In genomic region chr7:39622609-39623311, GRCh38 we compare ENCODE assay signal across 8 cellular contexts. TPM values are rescaled to one million over a fixed set of nuclear protein-coding genes. Genes with fewer than 3 reads are reported as not detected.
DNase-seq lines count a peak whose midpoint lies in the region; TF ChIP-seq lines count a peak whose summit lies in the region.

No MANE protein-coding gene starts in this region.

- no peak for DNase-seq in activated naive CD4-positive, alpha-beta T cell treated with anti-CD3 and anti-CD28 coated beads for 36 hours
- DNase-seq in activated naive CD4-positive, alpha-beta T cell (lab: John Stamatoyannopoulos, UW), result no peak
- DNase-seq in HT-29 (ENCODE audit: low spot score) (peak; percentile 23), astrocyte of the spinal cord (ENCODE audit: low read depth, low spot score) (no peak), kidney glomerular epithelial cell (lab: John Stamatoyannopoulos, UW) (peak; percentile 70), testis (no peak), KBM-7 (no peak), glomerular visceral epithelial cell (ENCODE audit: extremely low spot score) (no peak)

- WGBS in testis, 2 donors, result 9 to 30% methylated on average over 11 to 32 of the region's 32 CpGs

- no peak for TF ChIP-seq CTCF in astrocyte of the spinal cord (IDR thresholded peaks at IDR 0.05; ENCODE audit: low read depth, low read length)
- no peak for TF ChIP-seq CTCF in testis (IDR thresholded peaks at IDR 0.05)

- intact Hi-C loops in activated naive CD4-positive, alpha-beta T cell treated with anti-CD3 and anti-CD28 coated beads for 36 hours (cut with micrococcal nuclease), result loop anchor here (1.0 to 5.0 kb wide), 7 partner anchors 13 to 715 kb away; partner anchors contain the start of genes MPLKIP, VPS41 and YAE1
- intact Hi-C loops in testis (cut with DNase I; ENCODE audit: low total_unique reads), result no loop called here

- CTCF ChIA-PET in activated naive CD4-positive, alpha-beta T cell treated with anti-CD3 and anti-CD28 coated beads for 36 hours (lab: Charles Lee), result interaction anchor here (0.7 to 5.4 kb wide), 5 partner anchors 14 to 123 kb away, joined by 3 to 55 read pairs (median 3); no protein-coding TSS in a partner anchor

- TF ChIP-seq POLR2A in testis (IDR thresholded peaks at IDR 0.05), result no peak

- H3K4me1 Mint-ChIP-seq in activated naive CD4-positive, alpha-beta T cell treated with anti-CD3 and anti-CD28 coated beads for 36 hours (ENCODE audit: low read depth), result peaks cover 40% of the 10 kb centered on the region

- peak overlapping the region; percentile 89 to 95 for H3K27ac ChIP-seq in testis

- H3K9me3 Mint-ChIP-seq in activated naive CD4-positive, alpha-beta T cell treated with anti-CD3 and anti-CD28 coated beads for 36 hours, result no peaks in the 10 kb centered on the region

- H3K27ac Mint-ChIP-seq in activated naive CD4-positive, alpha-beta T cell treated with anti-CD3 and anti-CD28 coated beads for 36 hours, result peak overlapping the region; percentile 88

- H3K36me3 ChIP-seq in testis (ENCODE audit: low read depth, missing control alignments), result no peaks in the 10 kb centered on the region

- H3K36me3 Mint-ChIP-seq in activated naive CD4-positive, alpha-beta T cell treated with anti-CD3 and anti-CD28 coated beads for 36 hours (ENCODE audit: low read depth), result peaks cover 5% of the 10 kb centered on the region

- peak overlapping the region; percentile 73 for H3K4me3 ChIP-seq in astrocyte of the spinal cord (ENCODE audit: low read depth, low read length)
- H3K4me3 ChIP-seq in testis, result peak overlapping the region; percentile 94 to 96

- in situ Hi-C loops in astrocyte of the spinal cord (cut with HindIII; ENCODE audit: low sequenced_read_pairs) (no loop called here), KBM-7 (cut with MboI; ENCODE audit: low pct_unique_long_range_greater_than_20kb, low sequenced_read_pairs) (no loop called here)

- peaks cover 15% of the 10 kb centered on the region for H3K4me1 ChIP-seq in testis

- H3K9me3 ChIP-seq in testis, result no peaks in the 10 kb centered on the region

- no peaks in the 10 kb centered on the region for H3K27me3 Mint-ChIP-seq in activated naive CD4-positive, alpha-beta T cell treated with anti-CD3 and anti-CD28 coated beads for 36 hours (ENCODE audit: low read depth)

- no peaks in the 10 kb centered on the region for H3K27me3 ChIP-seq in testis

- H3K4me3 Mint-ChIP-seq in activated naive CD4-positive, alpha-beta T cell treated with anti-CD3 and anti-CD28 coated beads for 36 hours, result peak overlapping the region; percentile 97

RNA-seq across cellular contexts. Expression of gene RALA, which starts 0.6 kb away (rescaled TPM):
- total RNA-seq in activated naive CD4-positive, alpha-beta T cell treated with anti-CD3 and anti-CD28 coated beads for 36 hours, result 10 to 100 TPM; 30.3 to 35.6 TPM
- total RNA-seq in HT-29 (2014; rRNA removed; shearing (Covaris generic)), result 5.7 and 7.6 TPM in 2 replicates
- total RNA-seq in testis, result 10 to 100 TPM; 13.6 to 15.9 TPM
- polyA plus RNA-seq in testis (ENCODE audit: insufficient read depth, low read depth, low replicate concordance), result 27.9 TPM

RNA-seq across cellular contexts. Expression of gene YAE1, which starts 56.6 kb away (rescaled TPM):
- 1 to 10 TPM; 4.6 to 5.5 TPM for total RNA-seq in activated naive CD4-positive, alpha-beta T cell treated with anti-CD3 and anti-CD28 coated beads for 36 hours
- 17.5 and 19.3 TPM in 2 replicates for total RNA-seq in HT-29 (2014; rRNA removed; shearing (Covaris generic))
- total RNA-seq in testis, result 10 to 100 TPM; 28.5 to 32.0 TPM
- polyA plus RNA-seq in testis (ENCODE audit: insufficient read depth, low read depth, low replicate concordance), result 39.0 TPM

Comparison
In these comparisons a context has a peak if more than half of its experiments do, and no peak if none do; other contexts are left out.
1. DNase-seq: peak in HT-29 (single experiment) and kidney glomerular epithelial cell (single experiment); none in activated naive CD4-positive, alpha-beta T cell treated with anti-CD3 and anti-CD28 coated beads for 36 hours (single experiment), activated naive CD4-positive, alpha-beta T cell (0 of 4), astrocyte of the spinal cord (single experiment), testis (single experiment), KBM-7 (single experiment) and glomerular visceral epithelial cell (single experiment).